Comparison of ENCODE assay signal across 14 cellular contexts in genomic region chrX:20143111-20143510, GRCh38. TPM values are rescaled to one million over a fixed set of nuclear protein-coding genes. Genes with fewer than 3 reads are reported as not detected.
DNase-seq lines count a peak whose midpoint lies in the region; ATAC-seq and TF ChIP-seq lines count a peak whose summit lies in the region.
"Had no signal": no experiment of that assay in that cellular context is flagged by ENCODE, and none has a peak within 500 bp of the region (broad histone marks: within the 10 kb centered on the region; RNA-seq: fewer than 3 reads in every experiment).

No MANE protein-coding gene starts in this region.

- CTCF ChIA-PET in WTC11 (lab: Charles Lee): no interaction called here

- H3K4me3 ChIP-seq in stomach smooth muscle (ENCODE audit: low read length in 2 of 2): no peak overlapping the region
- no peak overlapping the region for H3K4me3 ChIP-seq in HAP-1
- no peak overlapping the region for H3K4me3 ChIP-seq in testis

- no peaks in the 10 kb centered on the region for H3K27me3 Mint-ChIP-seq in activated naive CD4-positive, alpha-beta T cell treated with anti-CD3 and anti-CD28 coated beads, Interleukin-2, amount 50 U/mL, for 24 hours
- H3K27me3 Mint-ChIP-seq in WTC11 (ENCODE audit: low read depth) (no peaks in the 10 kb centered on the region), immature natural killer cell (ENCODE audit: low read depth in 3 of 3) (peaks cover 0 to 14% (median 6%) of the 10 kb centered on the region in 3 donors)

- DNase-seq in activated naive CD4-positive, alpha-beta T cell treated with anti-CD3 and anti-CD28 coated beads, Interleukin-2, amount 50 U/mL, for 72 hours (ENCODE audit: low spot score in 2 of 2): no peak
- DNase-seq in WTC11 (ENCODE audit: low spot score) (no peak), immature natural killer cell (no peak), HAP-1 (ENCODE audit: low spot score in 2 of 2) (no peak), testis (no peak), left lobe of liver (ENCODE audit: low spot score) (no peak)
- DNase-seq: activated gamma-delta T cell; cerebellar nuclear complex; NCI-H1417 treated with DMSO at 0.1 percent for 48 hours; SJCRH30; stimulated activated CD4-positive, alpha-beta T cell treated with anti-CD3 and anti-CD28 coated beads, Interleukin-4, amount 100 ng/mL, for 1 hour; WERI-Rb-1 had no signal

- intact Hi-C loops in testis (cut with DNase I; ENCODE audit: low total_unique reads): loop anchor here (5.0 kb wide), 1 partner anchor 124 kb away; the partner anchor contains the start of gene RPS6KA3

- H3K4me1 Mint-ChIP-seq in activated naive CD4-positive, alpha-beta T cell treated with anti-CD3 and anti-CD28 coated beads, Interleukin-2, amount 50 U/mL, for 24 hours: peaks cover 31% of the 10 kb centered on the region
- peaks cover 14% of the 10 kb centered on the region for H3K4me1 Mint-ChIP-seq in WTC11
- H3K4me1 Mint-ChIP-seq in immature natural killer cell: peaks cover 31 to 37% of the 10 kb centered on the region in 2 donors

- POLR2A ChIA-PET in WTC11 (lab: Charles Lee): no interaction called here

- H3K27ac ChIP-seq in stomach smooth muscle (ENCODE audit: low read length) (peak overlapping the region; percentile 31), testis (no peak overlapping the region)
- H3K27ac ChIP-seq: SJCRH30 had no signal

- H3K9ac ChIP-seq in stomach smooth muscle (ENCODE audit: low read length in 2 of 2): no peak overlapping the region

- no peak for TF ChIP-seq POLR2A in testis (IDR thresholded peaks at IDR 0.05)

- H3K36me3 Mint-ChIP-seq in activated naive CD4-positive, alpha-beta T cell treated with anti-CD3 and anti-CD28 coated beads, Interleukin-2, amount 50 U/mL, for 24 hours: peaks cover 5% of the 10 kb centered on the region
- H3K36me3 Mint-ChIP-seq in activated naive CD4-positive, alpha-beta T cell treated with anti-CD3 and anti-CD28 coated beads, Interleukin-2, amount 50 U/mL, for 72 hours: peaks cover 15 to 19% of the 10 kb centered on the region in 2 donors
- peaks cover 14% of the 10 kb centered on the region for H3K36me3 Mint-ChIP-seq in WTC11
- H3K36me3 Mint-ChIP-seq in immature natural killer cell: peaks cover 0 to 6% (median 5%) of the 10 kb centered on the region in 3 donors

- H3K4me3 Mint-ChIP-seq in activated naive CD4-positive, alpha-beta T cell treated with anti-CD3 and anti-CD28 coated beads, Interleukin-2, amount 50 U/mL, for 24 hours: peak overlapping the region; percentile 54
- H3K4me3 Mint-ChIP-seq in WTC11 (peak overlapping the region; percentile 50), immature natural killer cell (peak overlapping the region; percentile 33 to 95 (median 60))

- peaks cover 0 to 2% of the 10 kb centered on the region in 2 donors for H3K36me3 ChIP-seq in stomach smooth muscle (ENCODE audit: control insufficient read depth in 2 of 2, insufficient read depth in 2 of 2, low read length in 2 of 2)
- peaks cover 24% of the 10 kb centered on the region for H3K36me3 ChIP-seq in HAP-1 (replicated peaks)
- no peaks in the 10 kb centered on the region for H3K36me3 ChIP-seq in testis (ENCODE audit: low read depth, missing control alignments)

- in situ Hi-C loops in HAP-1 (cut with MboI; ENCODE audit: low sequenced_read_pairs): no loop called here

- H3K4me1 ChIP-seq in stomach smooth muscle (ENCODE audit: control insufficient read depth, insufficient read depth, low read length): peaks cover 3% of the 10 kb centered on the region
- peaks cover 12% of the 10 kb centered on the region for H3K4me1 ChIP-seq in HAP-1
- H3K4me1 ChIP-seq in testis: no peaks in the 10 kb centered on the region

- no peaks in the 10 kb centered on the region for H3K9me3 ChIP-seq in stomach smooth muscle (ENCODE audit: control insufficient read depth in 2 of 2, low read length in 2 of 2)
- no peaks in the 10 kb centered on the region for H3K9me3 ChIP-seq in HAP-1
- H3K9me3 ChIP-seq in testis: no peaks in the 10 kb centered on the region
- H3K9me3 ChIP-seq: SJCRH30 had no signal

- H3K27me3 ChIP-seq in stomach smooth muscle (ENCODE audit: control insufficient read depth in 1 of 2, insufficient read depth in 2 of 2, low read length in 2 of 2): peaks cover 0 to under 1% of the 10 kb centered on the region in 2 donors
- no peaks in the 10 kb centered on the region for H3K27me3 ChIP-seq in HAP-1 (ENCODE audit: low read depth)
- H3K27me3 ChIP-seq in testis: no peaks in the 10 kb centered on the region
- H3K27me3 ChIP-seq: SJCRH30 had no signal

- no peaks in the 10 kb centered on the region for H3K9me3 Mint-ChIP-seq in activated naive CD4-positive, alpha-beta T cell treated with anti-CD3 and anti-CD28 coated beads, Interleukin-2, amount 50 U/mL, for 24 hours
- H3K9me3 Mint-ChIP-seq in activated naive CD4-positive, alpha-beta T cell treated with anti-CD3 and anti-CD28 coated beads, Interleukin-2, amount 50 U/mL, for 72 hours: no peaks in the 10 kb centered on the region
- H3K9me3 Mint-ChIP-seq in WTC11 (no peaks in the 10 kb centered on the region), immature natural killer cell (no peaks in the 10 kb centered on the region)

- WGBS in testis, 2 donors: 32% methylated on average over 5 to 6 of the region's 6 CpGs

- peak overlapping the region; percentile 35 for H3K27ac Mint-ChIP-seq in activated naive CD4-positive, alpha-beta T cell treated with anti-CD3 and anti-CD28 coated beads, Interleukin-2, amount 50 U/mL, for 24 hours
- H3K27ac Mint-ChIP-seq in activated naive CD4-positive, alpha-beta T cell treated with anti-CD3 and anti-CD28 coated beads, Interleukin-2, amount 50 U/mL, for 72 hours: peak overlapping the region in 1 of 2 donors; percentile 75
- H3K27ac Mint-ChIP-seq in WTC11 (no peak overlapping the region), immature natural killer cell (peak overlapping the region in 5 of 6 donors; percentile 66 to 91 (median 82))

- TF ChIP-seq CTCF in WTC11 (IDR thresholded peaks at IDR 0.05) (no peak), testis (IDR thresholded peaks at IDR 0.05) (no peak)

- ATAC-seq in activated naive CD4-positive, alpha-beta T cell treated with anti-CD3 and anti-CD28 coated beads, Interleukin-2, amount 50 U/mL, for 72 hours: no peak
- ATAC-seq in WTC11 (no peak), left lobe of liver (no peak)

TF ChIP-seq in WTC11, 78 proteins besides CTCF, POLR2A, EP300 and RAD21:
- TF ChIP-seq NFE2L1 (CRISPR knock-in tag; IDR thresholded peaks at IDR 0.05) (no peak), ZNF263 (CRISPR knock-in tag; IDR thresholded peaks at IDR 0.05; ENCODE audit: low read depth) (no peak), TP53 (CRISPR knock-in tag; IDR thresholded peaks at IDR 0.05) (no peak), ETV6 (CRISPR knock-in tag; IDR thresholded peaks at IDR 0.05) (no peak), ZNF281 (CRISPR knock-in tag; IDR thresholded peaks at IDR 0.05) (no peak), KAT7 (CRISPR knock-in tag; IDR thresholded peaks at IDR 0.05; ENCODE audit: borderline replicate concordance) (no peak), NR1H2 (CRISPR knock-in tag; IDR thresholded peaks at IDR 0.05) (no peak), ZNF671 (CRISPR knock-in tag; IDR thresholded peaks at IDR 0.05) (no peak), ZNF138 (CRISPR knock-in tag; conservative IDR thresholded peaks at IDR 0.05) (no peak), ZNF416 (CRISPR knock-in tag; IDR thresholded peaks at IDR 0.05) (no peak), ZNF396 (CRISPR knock-in tag; IDR thresholded peaks at IDR 0.05; ENCODE audit: borderline replicate concordance) (no peak), HMGA2 (CRISPR knock-in tag; IDR thresholded peaks at IDR 0.05) (no peak), SMAD3 (CRISPR knock-in tag; IDR thresholded peaks at IDR 0.05; ENCODE audit: borderline replicate concordance) (no peak)

RNA-seq across cellular contexts. Expression of gene EIF1AX, which starts 1.5 kb away (rescaled TPM):
- 10 to 100 TPM; 45.1 to 84.1 TPM for total RNA-seq in activated naive CD4-positive, alpha-beta T cell treated with anti-CD3 and anti-CD28 coated beads, Interleukin-2, amount 50 U/mL, for 72 hours
- total RNA-seq in WTC11 (2021): 128 to 159 TPM (median 131 TPM) in 3 replicates
- 10 to 100 TPM; 61.0 to 88.7 (median 78.6) TPM for polyA plus RNA-seq in immature natural killer cell
- 10 to 100 TPM; 26.9 to 27.6 TPM for total RNA-seq in testis
- 53.1 TPM for polyA plus RNA-seq in testis (ENCODE audit: insufficient read depth, low read depth, low replicate concordance)
- 40.5 TPM for total RNA-seq in left lobe of liver

RNA-seq across cellular contexts. Expression of gene MAP7D2, which starts 26.4 kb away (rescaled TPM):
- under 1 TPM; 0.18 to 0.25 TPM for total RNA-seq in activated naive CD4-positive, alpha-beta T cell treated with anti-CD3 and anti-CD28 coated beads, Interleukin-2, amount 50 U/mL, for 72 hours
- total RNA-seq in WTC11 (2021): 0.57 to 0.80 TPM (median 0.73 TPM) in 3 replicates
- not detected for polyA plus RNA-seq in immature natural killer cell
- 10 to 100 TPM; 19.5 to 36.6 TPM for total RNA-seq in testis
- 37.9 TPM for polyA plus RNA-seq in testis (ENCODE audit: insufficient read depth, low read depth, low replicate concordance)
- 0.08 TPM for total RNA-seq in left lobe of liver

Comparison
In these comparisons a context has a peak if more than half of its experiments do, and no peak if none do; other contexts are left out.
1. RNA of gene MAP7D2, which starts 26.4 kb away (total RNA-seq): 19.5 to 36.6 TPM in testis; 0.57 to 0.80 TPM in WTC11, 0.18 to 0.25 TPM in activated naive CD4-positive, alpha-beta T cell treated with anti-CD3 and anti-CD28 coated beads, Interleukin-2, amount 50 U/mL, for 72 hours and 0.08 TPM in left lobe of liver (single experiment); every median in the first group is over 10 times any median in the second.
2. Peak in every context shown above with its lines, with median percentiles within 50 percentile points of each other: H3K4me3 Mint-ChIP-seq.